Comparison of ENCODE assay signal across 10 cellular contexts in the genomic region with DNA sequence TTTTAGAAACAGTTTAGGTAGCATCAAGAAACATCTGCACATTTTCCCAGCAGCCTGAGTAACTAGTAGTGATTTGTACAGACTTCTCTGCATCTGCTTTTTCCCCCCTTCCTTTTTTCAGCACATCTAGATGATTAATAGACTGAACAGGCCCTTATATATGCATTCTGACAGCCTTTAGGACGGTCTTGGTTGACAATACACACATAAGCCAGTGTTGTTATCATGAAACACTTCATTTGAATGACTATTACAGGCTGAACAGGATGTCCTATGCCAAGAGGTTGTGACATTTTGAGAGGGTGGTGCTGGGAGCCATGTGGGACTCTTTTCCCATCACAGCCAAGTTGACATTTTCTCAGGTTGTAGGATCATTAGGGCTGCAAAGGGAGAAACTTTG.
DNase-seq lines count a peak whose midpoint lies in the region.
"Had no signal": no experiment of that assay in that cellular context is flagged by ENCODE, and none has a peak within 500 bp of the region (broad histone marks: within the 10 kb centered on the region; RNA-seq: fewer than 3 reads in every experiment).

No MANE protein-coding gene starts in this region.

- DNase-seq in SJSA1 (ENCODE audit: low read depth in 1 of 2, low spot score in 2 of 2) = no peak
- peak; percentile 53 for DNase-seq in fibroblast of gingiva (ENCODE audit: low read depth)
- DNase-seq in NCI-H526 treated with DMSO at 0.1 percent for 48 hours (lab: John Stamatoyannopoulos, UW) = no peak
- no peak for DNase-seq in activated CD4-positive, alpha-beta T cell treated with anti-CD3 and anti-CD28 coated beads for 4 hours
- DNase-seq in NCI-H446 treated with DMSO at 0.1 percent for 48 hours (lab: John Stamatoyannopoulos, UW) = no peak
- DNase-seq: stimulated activated CD4-positive, alpha-beta T cell treated with anti-CD3 and anti-CD28 coated beads, Interleukin-12 subunit alpha, Interleukin-12 subunit beta, amount 100 ng/mL, for 4 hours; stimulated activated naive CD8-positive, alpha-beta T cell treated with anti-CD3 and anti-CD28 coated beads, Interleukin-15, Interleukin-2, amounts not matched to agents 100 U/mL and 50 U/mL, for 24 hours; T-helper 2 cell had no signal

- H3K36me3 ChIP-seq in SJSA1 (no peaks in the 10 kb centered on the region), muscle layer of duodenum (ENCODE audit: control insufficient read depth in 1 of 2, insufficient read depth in 2 of 2, low read length in 2 of 2) (no peaks in the 10 kb centered on the region), urinary bladder (ENCODE audit: insufficient read depth) (no peaks in the 10 kb centered on the region)

- H3K4me3 ChIP-seq in SJSA1 = no peak overlapping the region
- H3K4me3 ChIP-seq in muscle layer of duodenum (ENCODE audit: low read depth in 1 of 2, low read length in 2 of 2) = peak overlapping the region in 1 of 2 donors; percentile 0
- no peak overlapping the region for H3K4me3 ChIP-seq in urinary bladder (ENCODE audit: low read depth, low read length)

- H3K9me3 ChIP-seq in SJSA1 (replicated peaks) (no peaks in the 10 kb centered on the region), muscle layer of duodenum (ENCODE audit: control insufficient read depth in 1 of 2, low read length in 2 of 2) (no peaks in the 10 kb centered on the region)

- 22% methylated on average over 1 of the region's 1 CpG for WGBS in urinary bladder

- H3K27me3 ChIP-seq in SJSA1 (replicated peaks) = no peaks in the 10 kb centered on the region
- H3K27me3 ChIP-seq in muscle layer of duodenum (ENCODE audit: low read depth, low read length) = no peaks in the 10 kb centered on the region

- H3K4me1 ChIP-seq in SJSA1 (replicated peaks) (peaks cover 46% of the 10 kb centered on the region), muscle layer of duodenum (ENCODE audit: control insufficient read depth in 1 of 2, insufficient read depth in 2 of 2, low read length in 2 of 2) (peaks cover 5 to 6% of the 10 kb centered on the region in 2 donors), urinary bladder (ENCODE audit: insufficient read depth) (no peaks in the 10 kb centered on the region)

- H3K27ac ChIP-seq in SJSA1 (peak overlapping the region; percentile 95), muscle layer of duodenum (ENCODE audit: low read length) (peak overlapping the region; percentile 91), urinary bladder (ENCODE audit: low read depth) (peak overlapping the region; percentile 32)

Comparison
In these comparisons a context has a peak if more than half of its experiments do, and no peak if none do; other contexts are left out.
1. H3K27ac ChIP-seq: peak in every context shown above with its lines; median percentile 95 in SJSA1; 91 in muscle layer of duodenum; 32 in urinary bladder.